In the genomic region with DNA sequence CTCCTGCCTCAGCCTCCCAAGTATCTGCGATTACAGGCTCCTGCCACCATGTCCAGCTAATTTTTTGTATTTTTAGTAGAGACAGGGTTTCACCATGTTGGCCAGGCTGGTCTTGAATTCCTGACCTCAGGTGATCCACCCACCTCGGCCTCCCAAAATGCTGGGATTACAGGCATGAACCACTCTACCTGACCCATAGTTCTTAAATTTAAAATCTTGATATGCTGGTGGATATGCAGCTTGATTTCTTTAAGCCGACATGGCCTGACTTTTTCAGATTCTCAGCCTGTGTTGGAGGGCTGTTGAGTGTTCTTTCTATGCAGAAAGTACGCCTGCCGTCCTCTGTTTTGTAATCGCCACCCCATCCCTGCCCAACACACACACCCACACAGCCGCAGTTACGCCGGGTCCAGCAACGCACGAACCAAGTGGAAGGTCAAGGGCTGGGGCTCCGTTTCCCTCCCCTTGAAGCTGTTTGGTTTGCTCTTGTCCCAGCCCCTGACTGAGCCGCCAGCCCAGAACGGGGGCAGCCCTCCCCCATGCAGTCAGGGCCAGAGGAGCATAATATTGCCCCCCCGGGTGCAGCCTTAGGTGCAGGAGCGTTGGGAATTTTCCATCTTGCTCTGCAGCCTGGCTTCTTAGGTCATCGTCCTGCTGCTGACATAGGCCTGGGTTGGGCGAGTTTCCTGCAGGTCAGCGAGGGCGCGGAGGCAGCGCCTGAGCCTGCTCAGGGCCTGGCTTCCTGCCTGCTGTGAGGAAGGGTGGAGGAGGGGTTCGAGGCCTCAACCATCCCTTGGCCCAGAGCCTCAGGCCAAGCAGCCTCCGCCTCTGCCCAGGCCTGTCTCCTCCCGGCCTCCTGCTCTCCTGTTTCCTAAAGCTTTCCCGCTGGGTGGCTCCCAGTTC, we compare ENCODE assay signal across 8 cellular contexts. TPM values are rescaled to one million over a fixed set of nuclear protein-coding genes. Genes with fewer than 3 reads are reported as not detected.
DNase-seq lines count a peak whose midpoint lies in the region; ATAC-seq and TF ChIP-seq lines count a peak whose summit lies in the region.

No MANE protein-coding gene starts in this region.

- H3K9me3 Mint-ChIP-seq in activated naive CD4-positive, alpha-beta T cell treated with anti-CD3 and anti-CD28 coated beads, Interleukin-2, amount 50 U/mL, for 24 hours = no peaks in the 10 kb centered on the region
- no peaks in the 10 kb centered on the region for H3K9me3 Mint-ChIP-seq in effector memory CD8-positive, alpha-beta T cell

- TF ChIP-seq CTCF in lung (IDR thresholded peaks at IDR 0.05; ENCODE audit: control extremely low read depth, extremely low read depth) = no peak

- ATAC-seq in effector memory CD8-positive, alpha-beta T cell (replicated peaks) = no peak
- peak; percentile 78 for ATAC-seq in lung (ENCODE audit: insufficient read depth, low FRiP score)

- H3K36me3 Mint-ChIP-seq in activated naive CD4-positive, alpha-beta T cell treated with anti-CD3 and anti-CD28 coated beads, Interleukin-2, amount 50 U/mL, for 24 hours = no peaks in the 10 kb centered on the region
- peaks cover 3% of the 10 kb centered on the region for H3K36me3 Mint-ChIP-seq in effector memory CD8-positive, alpha-beta T cell (ENCODE audit: insufficient read depth)

- H3K4me3 ChIP-seq in lung = no peak overlapping the region
- no peak overlapping the region for H3K4me3 ChIP-seq in thymus (ENCODE audit: low read length)

- peaks cover 26% of the 10 kb centered on the region for H3K4me1 Mint-ChIP-seq in activated naive CD4-positive, alpha-beta T cell treated with anti-CD3 and anti-CD28 coated beads, Interleukin-2, amount 50 U/mL, for 24 hours
- peaks cover 18 to 34% of the 10 kb centered on the region in 2 donors for H3K4me1 Mint-ChIP-seq in effector memory CD8-positive, alpha-beta T cell (ENCODE audit: low read depth in 2 of 2)

- H3K4me3 Mint-ChIP-seq in activated naive CD4-positive, alpha-beta T cell treated with anti-CD3 and anti-CD28 coated beads, Interleukin-2, amount 50 U/mL, for 24 hours = no peak overlapping the region
- no peak overlapping the region for H3K4me3 Mint-ChIP-seq in effector memory CD8-positive, alpha-beta T cell

- H3K9me3 ChIP-seq in lung (ENCODE audit: control insufficient read depth in 2 of 2, insufficient read depth in 1 of 2, low read length in 1 of 2) = no peaks in the 10 kb centered on the region
- no peaks in the 10 kb centered on the region for H3K9me3 ChIP-seq in thymus (ENCODE audit: control insufficient read depth)

- no peaks in the 10 kb centered on the region for H3K27me3 ChIP-seq in lung (ENCODE audit: control insufficient read depth, insufficient read depth)
- H3K27me3 ChIP-seq in thymus (ENCODE audit: control insufficient read depth, insufficient read depth) = no peaks in the 10 kb centered on the region

- H3K27ac ChIP-seq in lung (ENCODE audit: low read depth in 1 of 2, low read length in 1 of 2) = peak overlapping the region; percentile 56 to 94
- H3K27ac ChIP-seq in thymus (ENCODE audit: low read depth) = peak overlapping the region; percentile 53

- peak overlapping the region; percentile 23 for H3K27ac Mint-ChIP-seq in activated naive CD4-positive, alpha-beta T cell treated with anti-CD3 and anti-CD28 coated beads, Interleukin-2, amount 50 U/mL, for 24 hours
- H3K27ac Mint-ChIP-seq in effector memory CD8-positive, alpha-beta T cell = peak overlapping the region; percentile 65 to 97

- H3K36me3 ChIP-seq in lung (ENCODE audit: control insufficient read depth in 2 of 2, insufficient read depth in 2 of 2, low read length in 2 of 2) (no peaks in the 10 kb centered on the region), thymus (ENCODE audit: control insufficient read depth, insufficient read depth) (no peaks in the 10 kb centered on the region)

- H3K27me3 Mint-ChIP-seq in activated naive CD4-positive, alpha-beta T cell treated with anti-CD3 and anti-CD28 coated beads, Interleukin-2, amount 50 U/mL, for 24 hours = no peaks in the 10 kb centered on the region
- H3K27me3 Mint-ChIP-seq in effector memory CD8-positive, alpha-beta T cell = no peaks in the 10 kb centered on the region

- no peak for DNase-seq in activated naive CD4-positive, alpha-beta T cell (lab: John Stamatoyannopoulos, UW)
- DNase-seq in effector memory CD8-positive, alpha-beta T cell = no peak
- DNase-seq in lung (ENCODE audit: low spot score) = peak; percentile 93
- no peak for DNase-seq in 8988T
- DNase-seq in NCI-H1092 treated with DMSO at 0.1 percent for 48 hours (lab: John Stamatoyannopoulos, UW) = no peak
- DNase-seq in NK-92 treated with Interleukin-12 subunit alpha and Interleukin-12 subunit beta, amount 100 ng/mL, for 24 hours (lab: John Stamatoyannopoulos, UW) = no peak

- peaks cover 9 to 46% of the 10 kb centered on the region in 2 donors for H3K4me1 ChIP-seq in lung (ENCODE audit: control insufficient read depth in 2 of 2, insufficient read depth in 2 of 2, low read length in 2 of 2)
- H3K4me1 ChIP-seq in thymus (ENCODE audit: control insufficient read depth, insufficient read depth, low read length) = peaks cover 29% of the 10 kb centered on the region

- 18 to 36% methylated on average over 26 of the region's 26 CpGs for WGBS in lung, 2 donors
- 89% methylated on average over 26 of the region's 26 CpGs for whole genome bisulfite sequencing in thymus

RNA-seq across cellular contexts. Expression of a gene that starts 44.2 kb away (rescaled TPM):
- total RNA-seq in lung = 100 to 1,000 TPM; 119 to 217 TPM
- polyA plus RNA-seq in lung (100 to 1,000 TPM; 207 to 351 TPM), thymus (206 TPM)
